In the genomic region with DNA sequence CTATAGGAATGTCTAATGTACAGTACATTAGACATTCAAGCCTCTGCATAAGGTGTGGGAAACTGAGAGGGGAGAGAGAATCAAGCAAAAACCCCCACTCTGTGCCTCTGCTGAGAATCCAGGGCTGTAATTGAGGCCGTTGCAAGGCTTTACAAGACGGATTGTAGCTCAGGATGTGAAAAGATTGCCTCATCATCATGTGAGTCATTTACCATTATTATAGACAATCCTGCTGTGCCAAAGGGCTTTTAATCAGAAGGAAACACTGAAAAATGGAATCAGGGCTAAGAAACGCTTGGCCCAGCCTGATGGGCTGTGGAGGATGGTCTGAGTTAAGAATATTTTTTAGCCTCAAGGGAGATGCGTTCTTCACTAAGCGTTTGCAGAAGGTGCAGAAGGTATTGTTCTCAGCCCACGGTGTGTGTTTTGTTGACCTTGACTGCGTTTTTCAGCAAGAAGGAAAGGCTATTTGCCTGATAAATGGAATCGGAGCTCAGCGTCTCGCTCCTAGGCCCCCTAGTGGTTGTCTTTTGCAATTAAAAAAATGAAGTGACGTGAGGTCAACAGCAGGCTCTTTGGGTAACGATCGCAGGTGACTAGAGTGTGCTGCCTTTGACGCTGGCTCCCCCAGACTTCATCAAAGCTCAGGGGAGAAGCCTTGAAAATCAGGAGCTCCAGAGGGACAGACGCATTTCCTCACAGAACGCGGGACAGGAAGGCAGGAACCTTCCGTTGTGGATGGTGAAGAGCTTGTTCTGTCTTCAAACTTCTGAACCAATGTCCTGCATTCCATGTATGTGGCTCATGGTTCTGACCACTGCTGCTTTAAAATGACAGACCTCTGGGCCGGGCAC, we compare ENCODE assay signal across 8 cellular contexts. TPM values are rescaled to one million over a fixed set of nuclear protein-coding genes. Genes with fewer than 3 reads are reported as not detected.
DNase-seq lines count a peak whose midpoint lies in the region; FAIRE-seq and TF ChIP-seq lines count a peak whose summit lies in the region.

No MANE protein-coding gene starts in this region.

- H3K9me3 ChIP-seq in HEK293 (ENCODE audit: control insufficient read depth, insufficient read depth, low read depth, low read length) (no peaks in the 10 kb centered on the region), iPS-18a (ENCODE audit: control insufficient read depth, low read depth, low read length) (no peaks in the 10 kb centered on the region), small intestine (ENCODE audit: control insufficient read depth, low read depth) (no peaks in the 10 kb centered on the region)

- peaks cover 5% of the 10 kb centered on the region for H3K27me3 ChIP-seq in iPS-18a (ENCODE audit: control insufficient read depth, insufficient read depth, low read length)
- H3K27me3 ChIP-seq in small intestine (ENCODE audit: control insufficient read depth in 2 of 2, insufficient read depth in 2 of 2, low read length in 2 of 2), result no peaks in the 10 kb centered on the region

- DNase-seq in ELF-1 (ENCODE audit: low read depth, low spot score) (peak; percentile 83), RCC 7860 (ENCODE audit: low spot score) (peak; percentile 83), astrocyte of the hippocampus (ENCODE audit: low read depth, low spot score) (peak; percentile 87), small intestine (peak; percentile 87), kidney glomerular epithelial cell (lab: John Stamatoyannopoulos, UW) (no peak), anterior cingulate cortex (lab: John Stamatoyannopoulos, UW) (no peak)

- H3K27ac ChIP-seq in HEK293 (ENCODE audit: extremely low read depth, low read depth, low read length) (peak overlapping the region; percentile 35; the same call in 1 of the 2 replicates), iPS-18a (ENCODE audit: low read length) (no peak overlapping the region), small intestine (ENCODE audit: low read depth in 1 of 2, low read length in 1 of 2) (peak overlapping the region; percentile 37 to 68)

- WGBS in small intestine, 3 donors, result 6 to 7% (median 6%) methylated on average over 19 of the region's 19 CpGs

- POLR2A ChIA-PET in HEK293 (lab: Yijun Ruan, JAX), result interaction anchor here (0.6 to 1.5 kb wide), 4 partner anchors 8 to 261 kb away, joined by 3 to 6 read pairs (median 4); a partner anchor contains a TSS

- H3K4me3 ChIP-seq in HEK293 (ENCODE audit: low read depth, low read length), result peak overlapping the region; percentile 26
- H3K4me3 ChIP-seq in iPS-18a (ENCODE audit: low read length), result peak overlapping the region; percentile 14
- H3K4me3 ChIP-seq in small intestine (ENCODE audit: low read depth in 1 of 2, low read length in 2 of 2), result no peak overlapping the region

- no peak overlapping the region for H3K9ac ChIP-seq in iPS-18a (ENCODE audit: low read length)

- H3K4me1 ChIP-seq in HEK293 (ENCODE audit: control insufficient read depth, insufficient read depth, low read length) (0 out of 2 replicates have a peak, but pooled peaks cover 3% of the 10 kb centered on the region), iPS-18a (ENCODE audit: control insufficient read depth, low read depth, low read length) (peaks cover 20% of the 10 kb centered on the region), small intestine (ENCODE audit: control insufficient read depth in 2 of 2, insufficient read depth in 1 of 2, low read depth in 1 of 2, low read length in 1 of 2) (peaks cover 0 to 4% of the 10 kb centered on the region in 2 donors)

- H3K36me3 ChIP-seq in HEK293 (ENCODE audit: control insufficient read depth in 2 of 2, insufficient read depth in 1 of 2, low read length in 2 of 2) (no peaks in the 10 kb centered on the region), iPS-18a (ENCODE audit: control insufficient read depth, low read depth, low read length) (no peaks in the 10 kb centered on the region), small intestine (ENCODE audit: control insufficient read depth in 2 of 2, insufficient read depth in 2 of 2, low read length in 2 of 2) (no peaks in the 10 kb centered on the region)

- FAIRE-seq in RCC 7860 (lab: Jason Lieb, UNC) (peak; percentile 51), small intestine (lab: Jason Lieb, UNC) (no peak)

- TF ChIP-seq CTCF in HEK293 (tag by site-specific recombination; IDR thresholded peaks at IDR 0.05), result peak; percentile 56

- CTCF ChIA-PET in HEK293 (lab: Yijun Ruan, JAX), result interaction anchor here (0.6 to 1.8 kb wide), 24 partner anchors 9 to 411 kb away, joined by 3 to 15 read pairs (median 3); no protein-coding TSS in a partner anchor

TF ChIP-seq in HEK293, 187 proteins besides CTCF, POLR2A, EP300 and RAD21 (continues in another document):
- TF ChIP-seq, protein P1, sequence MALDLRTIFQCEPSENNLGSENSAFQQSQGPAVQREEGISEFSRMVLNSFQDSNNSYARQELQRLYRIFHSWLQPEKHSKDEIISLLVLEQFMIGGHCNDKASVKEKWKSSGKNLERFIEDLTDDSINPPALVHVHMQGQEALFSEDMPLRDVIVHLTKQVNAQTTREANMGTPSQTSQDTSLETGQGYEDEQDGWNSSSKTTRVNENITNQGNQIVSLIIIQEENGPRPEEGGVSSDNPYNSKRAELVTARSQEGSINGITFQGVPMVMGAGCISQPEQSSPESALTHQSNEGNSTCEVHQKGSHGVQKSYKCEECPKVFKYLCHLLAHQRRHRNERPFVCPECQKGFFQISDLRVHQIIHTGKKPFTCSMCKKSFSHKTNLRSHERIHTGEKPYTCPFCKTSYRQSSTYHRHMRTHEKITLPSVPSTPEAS (tag by site-specific recombination; IDR thresholded peaks at IDR 0.05), result 0 out of 2 replicates have a peak, but pooled peaks have one; percentile 37
- TF ChIP-seq SCRT2 (tag by site-specific recombination; IDR thresholded peaks at IDR 0.05), result no peak
- TF ChIP-seq ZNF423 (tag by site-specific recombination; IDR thresholded peaks at IDR 0.05), result no peak
- no peak for TF ChIP-seq ZNF341 (tag by site-specific recombination; IDR thresholded peaks at IDR 0.05; ENCODE audit: low read depth)
- TF ChIP-seq, protein P2, sequence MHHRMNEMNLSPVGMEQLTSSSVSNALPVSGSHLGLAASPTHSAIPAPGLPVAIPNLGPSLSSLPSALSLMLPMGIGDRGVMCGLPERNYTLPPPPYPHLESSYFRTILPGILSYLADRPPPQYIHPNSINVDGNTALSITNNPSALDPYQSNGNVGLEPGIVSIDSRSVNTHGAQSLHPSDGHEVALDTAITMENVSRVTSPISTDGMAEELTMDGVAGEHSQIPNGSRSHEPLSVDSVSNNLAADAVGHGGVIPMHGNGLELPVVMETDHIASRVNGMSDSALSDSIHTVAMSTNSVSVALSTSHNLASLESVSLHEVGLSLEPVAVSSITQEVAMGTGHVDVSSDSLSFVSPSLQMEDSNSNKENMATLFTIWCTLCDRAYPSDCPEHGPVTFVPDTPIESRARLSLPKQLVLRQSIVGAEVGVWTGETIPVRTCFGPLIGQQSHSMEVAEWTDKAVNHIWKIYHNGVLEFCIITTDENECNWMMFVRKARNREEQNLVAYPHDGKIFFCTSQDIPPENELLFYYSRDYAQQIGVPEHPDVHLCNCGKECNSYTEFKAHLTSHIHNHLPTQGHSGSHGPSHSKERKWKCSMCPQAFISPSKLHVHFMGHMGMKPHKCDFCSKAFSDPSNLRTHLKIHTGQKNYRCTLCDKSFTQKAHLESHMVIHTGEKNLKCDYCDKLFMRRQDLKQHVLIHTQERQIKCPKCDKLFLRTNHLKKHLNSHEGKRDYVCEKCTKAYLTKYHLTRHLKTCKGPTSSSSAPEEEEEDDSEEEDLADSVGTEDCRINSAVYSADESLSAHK (tag by site-specific recombination; IDR thresholded peaks at IDR 0.05), result peak; percentile 24; the same call in 1 of the 2 replicates
- 0 out of 2 replicates have a peak, but pooled peaks have one; percentile 19 for TF ChIP-seq ZFHX2 (tag by site-specific recombination; conservative IDR thresholded peaks at IDR 0.05)
- TF ChIP-seq ZNF10 (tag by site-specific recombination; IDR thresholded peaks at IDR 0.05), result 0 out of 2 replicates have a peak, but pooled peaks have one; percentile 40
- TF ChIP-seq, protein P3, sequence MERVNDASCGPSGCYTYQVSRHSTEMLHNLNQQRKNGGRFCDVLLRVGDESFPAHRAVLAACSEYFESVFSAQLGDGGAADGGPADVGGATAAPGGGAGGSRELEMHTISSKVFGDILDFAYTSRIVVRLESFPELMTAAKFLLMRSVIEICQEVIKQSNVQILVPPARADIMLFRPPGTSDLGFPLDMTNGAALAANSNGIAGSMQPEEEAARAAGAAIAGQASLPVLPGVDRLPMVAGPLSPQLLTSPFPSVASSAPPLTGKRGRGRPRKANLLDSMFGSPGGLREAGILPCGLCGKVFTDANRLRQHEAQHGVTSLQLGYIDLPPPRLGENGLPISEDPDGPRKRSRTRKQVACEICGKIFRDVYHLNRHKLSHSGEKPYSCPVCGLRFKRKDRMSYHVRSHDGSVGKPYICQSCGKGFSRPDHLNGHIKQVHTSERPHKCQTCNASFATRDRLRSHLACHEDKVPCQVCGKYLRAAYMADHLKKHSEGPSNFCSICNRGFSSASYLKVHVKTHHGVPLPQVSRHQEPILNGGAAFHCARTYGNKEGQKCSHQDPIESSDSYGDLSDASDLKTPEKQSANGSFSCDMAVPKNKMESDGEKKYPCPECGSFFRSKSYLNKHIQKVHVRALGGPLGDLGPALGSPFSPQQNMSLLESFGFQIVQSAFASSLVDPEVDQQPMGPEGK (tag by site-specific recombination; IDR thresholded peaks at IDR 0.05), result peak; percentile 49; the same call in 1 of the 2 replicates

RNA-seq across cellular contexts. Expression of a gene that starts 18.1 kb away (rescaled TPM):
- polyA plus RNA-seq in small intestine, result under 1 TPM in 1 of 3 donors, not detected in 2; 0.01 TPM

Comparison
In these comparisons a context has a peak if more than half of its experiments do, and no peak if none do; other contexts are left out.
1. DNase-seq: peak in ELF-1 (single experiment), RCC 7860 (single experiment), astrocyte of the hippocampus (single experiment) and small intestine (single experiment); none in kidney glomerular epithelial cell (single experiment) and anterior cingulate cortex (0 of 58).
2. H3K4me3 ChIP-seq: peak in HEK293 (single experiment) and iPS-18a (single experiment); none in small intestine (0 of 2).